Comparison of ENCODE assay signal across 11 cellular contexts in the genomic region with DNA sequence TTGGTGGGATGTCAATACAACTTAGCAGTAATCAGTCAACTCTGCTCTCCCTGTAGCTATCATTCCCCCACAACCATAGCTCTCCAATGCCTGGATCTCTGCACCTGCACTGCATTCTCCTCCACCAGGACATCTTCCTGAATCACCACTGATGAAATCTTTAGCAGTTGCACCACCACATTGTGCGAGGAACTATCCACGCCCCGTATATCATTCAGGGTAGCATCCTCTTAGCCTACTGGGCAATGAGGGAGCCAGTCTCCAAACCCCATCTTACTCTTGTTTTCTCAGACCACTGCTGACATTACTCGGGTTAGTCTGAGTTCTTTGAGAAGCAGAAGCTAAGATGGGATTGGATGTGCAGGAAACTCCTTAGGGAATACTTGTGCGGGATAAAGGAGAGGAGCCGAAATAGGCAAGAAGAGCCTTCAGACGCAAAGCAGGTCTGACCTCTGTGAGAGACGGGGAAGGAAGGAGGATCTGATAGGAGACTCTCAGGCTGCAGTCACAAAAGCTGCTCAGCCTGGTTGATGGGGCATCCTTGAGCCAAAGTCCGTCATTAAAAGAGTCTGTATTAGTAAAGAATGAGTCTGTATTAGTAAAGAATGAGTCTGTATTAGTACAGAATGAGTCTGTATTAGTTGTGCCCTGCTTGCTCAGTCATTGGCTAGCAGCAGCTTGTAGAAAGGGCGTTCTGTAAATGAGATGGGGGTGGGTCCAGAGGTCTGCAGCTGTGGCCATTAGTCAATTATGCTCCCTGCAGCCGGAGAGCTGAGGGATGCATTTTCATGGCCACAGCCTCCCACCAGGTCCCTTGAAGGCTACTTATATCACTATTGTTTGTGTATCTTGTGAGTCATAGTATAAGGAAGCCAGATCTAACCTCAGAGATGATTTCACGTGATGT. TPM values are rescaled to one million over a fixed set of nuclear protein-coding genes. Genes with fewer than 3 reads are reported as not detected.
DNase-seq lines count a peak whose midpoint lies in the region; ATAC-seq, FAIRE-seq and TF ChIP-seq lines count a peak whose summit lies in the region.
"Had no signal": no experiment of that assay in that cellular context is flagged by ENCODE, and none has a peak within 500 bp of the region (broad histone marks: within the 10 kb centered on the region; RNA-seq: fewer than 3 reads in every experiment).

No MANE protein-coding gene starts in this region.

- peaks cover 11 to 14% of the 10 kb centered on the region in 2 experiments for H3K4me1 Mint-ChIP-seq in H9
- H3K4me1 Mint-ChIP-seq in T-helper 17 cell, result peaks cover 22% of the 10 kb centered on the region

- peak; percentile 79 for DNase-seq in AG08395 (ENCODE audit: low spot score)
- DNase-seq in H9, result peak; percentile 61
- no peak for DNase-seq in T-helper 17 cell
- peak; percentile 82 for DNase-seq in hepatic stellate cell (ENCODE audit: low spot score)
- no peak for DNase-seq in HuH-7 (ENCODE audit: low spot score)
- no peak for DNase-seq in D721Med (ENCODE audit: insufficient read length, low spot score)
- DNase-seq in NCI-H82 treated with DMSO at 0.1 percent for 48 hours (lab: John Stamatoyannopoulos, UW; ENCODE audit: unreplicated experiment), result no peak
- DNase-seq: NCI-H2107, psoas muscle, substantia nigra had no signal

- H3K79me2 ChIP-seq in H9 (ENCODE audit: insufficient read depth, low read length), result no peaks in the 10 kb centered on the region

- no peak overlapping the region for H4K5ac ChIP-seq in H9 (ENCODE audit: insufficient read length, low read depth, low read length)

- no peak overlapping the region for H3K4ac ChIP-seq in H9 (ENCODE audit: low read depth, low read length)

- H3K18ac ChIP-seq in H9 (ENCODE audit: insufficient read length, low read depth, low read length), result no peak overlapping the region

- peak overlapping the region; percentile 26 for H2AFZ ChIP-seq in H9 (ENCODE audit: low read length)

- H3K27me3 ChIP-seq in H9 (ENCODE audit: insufficient read depth, low read length), result no peaks in the 10 kb centered on the region

- no peak overlapping the region for H4K91ac ChIP-seq in H9 (ENCODE audit: insufficient read length, low read depth, low read length)

- H4K8ac ChIP-seq in H9 (replicated peaks; ENCODE audit: insufficient read length, low read depth, low read length), result no peak overlapping the region

- peaks cover 2% of the 10 kb centered on the region for H3K27me3 Mint-ChIP-seq in H9 (ENCODE audit: low read depth)
- peaks cover 5% of the 10 kb centered on the region for H3K27me3 Mint-ChIP-seq in T-helper 17 cell

- H3K36me3 Mint-ChIP-seq in H9 (ENCODE audit: insufficient read depth in 1 of 3, low read depth in 3 of 3) (no peaks in the 10 kb centered on the region), T-helper 17 cell (ENCODE audit: low read depth) (peaks cover 4% of the 10 kb centered on the region)

- no peak overlapping the region for H3T11ph ChIP-seq in H9 (ENCODE audit: low read length)

- H3K56ac ChIP-seq in H9 (ENCODE audit: insufficient read length, low read depth, low read length), result no peak overlapping the region

- H3K27ac ChIP-seq in H9 (ENCODE audit: insufficient read length, low read depth, low read length), result no peak overlapping the region
- H3K27ac ChIP-seq: psoas muscle had no signal

- no peak overlapping the region for H2BK120ac ChIP-seq in H9 (ENCODE audit: low read depth, low read length, poor library complexity, severe bottlenecking)

- no peak overlapping the region for H2BK5ac ChIP-seq in H9 (ENCODE audit: insufficient read length, low read length)

- H3K27ac Mint-ChIP-seq in H9, result no peak overlapping the region
- peak overlapping the region; percentile 81 for H3K27ac Mint-ChIP-seq in T-helper 17 cell

- no peak overlapping the region for H3K14ac ChIP-seq in H9 (ENCODE audit: insufficient read depth, low read length)

- H3K23me2 ChIP-seq in H9 (ENCODE audit: insufficient read length, low read depth, low read length, poor library complexity, severe bottlenecking), result no peaks in the 10 kb centered on the region

- H3K9me3 ChIP-seq in H9 (ENCODE audit: control insufficient read depth, low read depth, low read length), result no peaks in the 10 kb centered on the region
- no peaks in the 10 kb centered on the region for H3K9me3 ChIP-seq in T-helper 17 cell (ENCODE audit: control insufficient read depth, low read length, poor library complexity, severe bottlenecking)
- H3K9me3 ChIP-seq: psoas muscle had no signal

- no peak overlapping the region for H2BK12ac ChIP-seq in H9 (ENCODE audit: insufficient read length, low read depth, low read length)

- TF ChIP-seq CTCF in H9 (conservative IDR thresholded peaks at IDR 0.05) (no peak), D721Med (IDR thresholded peaks at IDR 0.05; ENCODE audit: insufficient read depth, missing control alignments) (no peak)

- H3K9me3 Mint-ChIP-seq in H9, result no peaks in the 10 kb centered on the region

- WGBS in H9 (ENCODE audit: extremely low coverage, insufficient read length, low lambda C conversion rate), result no CpG with 5 or more reads among the region's 12 CpGs

- H3K4me3 Mint-ChIP-seq in H9, result no peak overlapping the region
- H3K4me3 Mint-ChIP-seq in T-helper 17 cell, result no peak overlapping the region

- H2BK15ac ChIP-seq in H9 (ENCODE audit: low read depth, low read length), result no peak overlapping the region

- H2AK5ac ChIP-seq in H9 (ENCODE audit: insufficient read length, low read length), result no peak overlapping the region

- no peaks in the 10 kb centered on the region for H3K4me1 ChIP-seq in H9 (ENCODE audit: insufficient read depth, low read length)
- H3K4me1 ChIP-seq: psoas muscle had no signal

- H3K4me2 ChIP-seq in H9 (ENCODE audit: insufficient read depth, insufficient read length, low read length), result no peak overlapping the region

- no peak overlapping the region for H3K9ac ChIP-seq in H9 (ENCODE audit: extremely low read depth, insufficient read length, low read length)

- H3K79me1 ChIP-seq in H9 (ENCODE audit: insufficient read depth, low read depth, low read length, poor library complexity, severe bottlenecking), result no peaks in the 10 kb centered on the region

- H3K23ac ChIP-seq in H9 (ENCODE audit: insufficient read length, low read depth, low read length), result no peak overlapping the region

- H2BK20ac ChIP-seq in H9 (ENCODE audit: low read depth, low read length, poor library complexity, severe bottlenecking), result no peak overlapping the region

- ATAC-seq in T-helper 17 cell (no peak), GM19455 (IDR thresholded peaks at IDR 0.05; ENCODE audit: unreplicated experiment) (no peak)

- FAIRE-seq in D721Med (lab: Jason Lieb, UNC), result no peak

- no peaks in the 10 kb centered on the region for H4K20me1 ChIP-seq in H9 (ENCODE audit: control insufficient read depth, insufficient read depth, insufficient read length)

RNA-seq across cellular contexts. Expression of gene RASSF3, which starts 49.6 kb away (rescaled TPM):
- 45.1 and 45.9 TPM in 2 replicates for total RNA-seq in H9 (2021)
- 100 to 1,000 TPM; 114 to 116 TPM for total RNA-seq in T-helper 17 cell

Comparison
In these comparisons a context has a peak if more than half of its experiments do, and no peak if none do; other contexts are left out.
1. DNase-seq: peak in AG08395 (single experiment), H9 (single experiment) and hepatic stellate cell (single experiment); none in T-helper 17 cell (0 of 3), HuH-7 (single experiment), D721Med (single experiment) and NCI-H82 treated with DMSO at 0.1 percent for 48 hours (single experiment).